In the genomic region with DNA sequence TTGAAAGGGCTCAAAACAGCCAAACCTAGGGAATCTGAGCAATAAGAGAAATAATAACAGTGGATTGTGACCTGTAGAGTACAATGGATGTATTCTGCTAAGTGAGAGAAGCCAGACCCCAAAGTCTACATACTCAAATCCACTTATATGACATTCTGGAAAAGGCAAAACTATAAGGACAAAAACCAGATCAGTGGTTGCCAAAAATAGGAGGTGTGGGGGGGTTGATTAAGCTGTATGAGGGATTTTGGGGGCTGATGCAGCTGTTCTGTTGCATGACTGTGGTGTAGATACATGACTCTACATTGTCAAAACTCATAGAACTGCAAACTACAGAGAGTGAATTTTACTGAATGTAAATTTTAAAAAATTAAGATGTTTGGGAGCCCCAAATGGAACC, we compare ENCODE assay signal across 21 cellular contexts. TPM values are rescaled to one million over a fixed set of nuclear protein-coding genes. Genes with fewer than 3 reads are reported as not detected.
"Had no signal": no experiment of that assay in that cellular context is flagged by ENCODE, and none has a peak within 500 bp of the region (broad histone marks: within the 10 kb centered on the region; RNA-seq: fewer than 3 reads in every experiment).

No MANE protein-coding gene starts in this region.

- DNase-seq: activated CD4-positive, alpha-beta memory T cell treated with anti-CD3 and anti-CD28 coated beads, Interleukin-2, amount 10 ng/mL, durations not matched to agents 7 days and 5 days; activated CD4-positive, alpha-beta T cell treated with anti-CD3 and anti-CD28 coated beads for 48 hours; activated CD4-positive, CD25-positive, alpha-beta regulatory T cell; activated CD8-positive, alpha-beta memory T cell treated with anti-CD3 and anti-CD28 coated beads, Interleukin-2, amount 10 ng/mL, durations not matched to agents 7 days and 5 days; activated naive CD4-positive, alpha-beta T cell; activated naive CD8-positive, alpha-beta T cell treated with anti-CD3 and anti-CD28 coated beads, Interleukin-2, amount 10 ng/mL, durations not matched to agents 7 days and 5 days; amygdala; body of pancreas; caudate nucleus; effector memory CD8-positive, alpha-beta T cell; left colon; lower lobe of right lung; naive B cell; pancreas; right lobe of liver; spleen; stimulated activated naive CD8-positive, alpha-beta T cell treated with anti-CD3 and anti-CD28 coated beads, Interleukin-15, Interleukin-2, amounts not matched to agents 100 U/mL and 50 U/mL, for 24 hours; upper lobe of right lung had no signal

- H3K9ac ChIP-seq: neural progenitor cell had no signal

- H3K4me2 ChIP-seq: neural progenitor cell had no signal

- H3K36me3 ChIP-seq: lower lobe of right lung, neural progenitor cell, pancreas, right lobe of liver, spleen, upper lobe of right lung had no signal

- ATAC-seq: activated CD8-positive, alpha-beta memory T cell treated with anti-CD3 and anti-CD28 coated beads, Interleukin-2, amount 10 ng/mL, durations not matched to agents 7 days and 5 days; body of pancreas; effector memory CD8-positive, alpha-beta T cell; left colon; pancreas; right lobe of liver; stimulated activated naive CD8-positive, alpha-beta T cell treated with anti-CD3 and anti-CD28 coated beads, Interleukin-15, Interleukin-2, amounts not matched to agents 100 U/mL and 50 U/mL, for 24 hours had no signal

- FAIRE-seq: islet of Langerhans, pancreas had no signal

- H2AFZ ChIP-seq: neural progenitor cell had no signal

- H3K4me1 ChIP-seq: body of pancreas, lower lobe of right lung, pancreas, spleen, upper lobe of right lung had no signal

- H3K27ac ChIP-seq: body of pancreas, lower lobe of right lung, neural progenitor cell, pancreas, right lobe of liver, spleen, upper lobe of right lung had no signal

- H3K4me1 Mint-ChIP-seq: activated CD4-positive, alpha-beta memory T cell treated with anti-CD3 and anti-CD28 coated beads, Interleukin-2, amount 10 ng/mL, durations not matched to agents 7 days and 5 days; activated CD8-positive, alpha-beta memory T cell treated with anti-CD3 and anti-CD28 coated beads, Interleukin-2, amount 10 ng/mL, durations not matched to agents 7 days and 5 days; activated naive CD8-positive, alpha-beta T cell treated with anti-CD3 and anti-CD28 coated beads, Interleukin-2, amount 10 ng/mL, durations not matched to agents 7 days and 5 days had no signal

- H3K4me3 ChIP-seq: body of pancreas, lower lobe of right lung, neural progenitor cell, pancreas, right lobe of liver, spleen, upper lobe of right lung had no signal

- H3K9me3 ChIP-seq: body of pancreas, lower lobe of right lung, pancreas, right lobe of liver, spleen, upper lobe of right lung had no signal

- H3K36me3 Mint-ChIP-seq: activated CD8-positive, alpha-beta memory T cell treated with anti-CD3 and anti-CD28 coated beads, Interleukin-2, amount 10 ng/mL, durations not matched to agents 7 days and 5 days; activated naive CD8-positive, alpha-beta T cell treated with anti-CD3 and anti-CD28 coated beads, Interleukin-2, amount 10 ng/mL, durations not matched to agents 7 days and 5 days; naive B cell; neural progenitor cell had no signal

- H3K4me3 Mint-ChIP-seq: activated CD4-positive, alpha-beta memory T cell treated with anti-CD3 and anti-CD28 coated beads, Interleukin-2, amount 10 ng/mL, durations not matched to agents 7 days and 5 days; activated CD8-positive, alpha-beta memory T cell treated with anti-CD3 and anti-CD28 coated beads, Interleukin-2, amount 10 ng/mL, durations not matched to agents 7 days and 5 days; activated naive CD8-positive, alpha-beta T cell treated with anti-CD3 and anti-CD28 coated beads, Interleukin-2, amount 10 ng/mL, durations not matched to agents 7 days and 5 days; effector memory CD8-positive, alpha-beta T cell; naive B cell; neural progenitor cell; T-helper 2 cell treated with Interferon-gamma antibody and Interleukin-4, amounts not matched to agents 5 μg/mL and 100 μg/mL, for 36 hours had no signal

- H3K9me3 Mint-ChIP-seq: activated CD4-positive, alpha-beta memory T cell treated with anti-CD3 and anti-CD28 coated beads, Interleukin-2, amount 10 ng/mL, durations not matched to agents 7 days and 5 days; activated naive CD8-positive, alpha-beta T cell treated with anti-CD3 and anti-CD28 coated beads, Interleukin-2, amount 10 ng/mL, durations not matched to agents 7 days and 5 days; effector memory CD8-positive, alpha-beta T cell; naive B cell; T-helper 2 cell treated with Interferon-gamma antibody and Interleukin-4, amounts not matched to agents 5 μg/mL and 100 μg/mL, for 36 hours had no signal

- H3K27ac Mint-ChIP-seq: activated CD4-positive, alpha-beta memory T cell treated with anti-CD3 and anti-CD28 coated beads, Interleukin-2, amount 10 ng/mL, durations not matched to agents 7 days and 5 days; activated CD8-positive, alpha-beta memory T cell treated with anti-CD3 and anti-CD28 coated beads, Interleukin-2, amount 10 ng/mL, durations not matched to agents 7 days and 5 days; activated naive CD8-positive, alpha-beta T cell treated with anti-CD3 and anti-CD28 coated beads, Interleukin-2, amount 10 ng/mL, durations not matched to agents 7 days and 5 days; effector memory CD8-positive, alpha-beta T cell; naive B cell; neural progenitor cell; T-helper 2 cell treated with Interferon-gamma antibody and Interleukin-4, amounts not matched to agents 5 μg/mL and 100 μg/mL, for 36 hours had no signal

- H3K27me3 ChIP-seq: body of pancreas, neural progenitor cell, pancreas, right lobe of liver, upper lobe of right lung had no signal

RNA-seq across cellular contexts. Expression of a gene that starts 20.1 kb away (rescaled TPM):
- total RNA-seq: activated CD4-positive, alpha-beta memory T cell treated with anti-CD3 and anti-CD28 coated beads, Interleukin-2, amount 10 ng/mL, durations not matched to agents 7 days and 5 days; activated CD8-positive, alpha-beta memory T cell treated with anti-CD3 and anti-CD28 coated beads, Interleukin-2, amount 10 ng/mL, durations not matched to agents 7 days and 5 days; activated naive CD8-positive, alpha-beta T cell treated with anti-CD3 and anti-CD28 coated beads, Interleukin-2, amount 10 ng/mL, durations not matched to agents 7 days and 5 days had no signal
